ENCODE assay signal across 1 cellular context in the genomic region with DNA sequence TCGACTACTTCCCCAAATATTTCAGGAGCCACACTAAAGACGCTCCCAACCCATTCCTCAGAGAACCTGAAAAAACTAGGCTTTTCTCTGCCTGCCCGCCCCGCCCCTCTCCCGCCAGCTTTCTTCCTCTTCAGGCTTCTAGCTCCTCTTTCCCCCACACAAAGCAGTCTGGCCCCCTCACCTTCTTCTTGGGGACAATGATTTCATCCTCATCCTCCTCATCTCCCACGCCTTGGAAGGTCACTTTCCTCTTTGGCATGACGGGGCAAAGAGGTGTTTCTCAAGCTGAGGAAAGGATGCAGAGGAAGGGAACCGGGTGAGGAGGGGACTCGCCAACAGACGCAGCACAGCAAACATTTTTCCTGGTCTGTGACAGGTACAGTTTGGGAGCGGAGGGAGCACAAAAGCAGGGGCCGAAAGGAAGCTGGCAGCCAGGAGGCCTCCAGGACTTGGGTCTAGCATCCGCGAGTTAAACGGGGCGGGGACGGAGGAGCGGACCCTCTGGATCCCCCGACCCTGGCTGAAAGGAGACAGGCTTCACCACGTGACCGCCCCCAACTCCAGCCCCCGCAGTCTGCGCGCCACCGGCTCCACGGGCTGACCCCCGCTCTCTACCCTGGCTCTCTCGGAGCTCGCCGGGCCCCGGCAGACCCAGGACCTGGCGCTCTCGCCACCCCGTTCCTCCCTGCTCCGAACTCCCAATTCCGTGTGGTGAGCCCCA.
TF ChIP-seq lines count a peak whose summit lies in the region.

No MANE protein-coding gene starts in this region.

TF ChIP-seq in HEK293, 187 proteins besides CTCF, POLR2A, EP300 and RAD21 (continued from another document and continues in another):
- TF ChIP-seq, protein P1, sequence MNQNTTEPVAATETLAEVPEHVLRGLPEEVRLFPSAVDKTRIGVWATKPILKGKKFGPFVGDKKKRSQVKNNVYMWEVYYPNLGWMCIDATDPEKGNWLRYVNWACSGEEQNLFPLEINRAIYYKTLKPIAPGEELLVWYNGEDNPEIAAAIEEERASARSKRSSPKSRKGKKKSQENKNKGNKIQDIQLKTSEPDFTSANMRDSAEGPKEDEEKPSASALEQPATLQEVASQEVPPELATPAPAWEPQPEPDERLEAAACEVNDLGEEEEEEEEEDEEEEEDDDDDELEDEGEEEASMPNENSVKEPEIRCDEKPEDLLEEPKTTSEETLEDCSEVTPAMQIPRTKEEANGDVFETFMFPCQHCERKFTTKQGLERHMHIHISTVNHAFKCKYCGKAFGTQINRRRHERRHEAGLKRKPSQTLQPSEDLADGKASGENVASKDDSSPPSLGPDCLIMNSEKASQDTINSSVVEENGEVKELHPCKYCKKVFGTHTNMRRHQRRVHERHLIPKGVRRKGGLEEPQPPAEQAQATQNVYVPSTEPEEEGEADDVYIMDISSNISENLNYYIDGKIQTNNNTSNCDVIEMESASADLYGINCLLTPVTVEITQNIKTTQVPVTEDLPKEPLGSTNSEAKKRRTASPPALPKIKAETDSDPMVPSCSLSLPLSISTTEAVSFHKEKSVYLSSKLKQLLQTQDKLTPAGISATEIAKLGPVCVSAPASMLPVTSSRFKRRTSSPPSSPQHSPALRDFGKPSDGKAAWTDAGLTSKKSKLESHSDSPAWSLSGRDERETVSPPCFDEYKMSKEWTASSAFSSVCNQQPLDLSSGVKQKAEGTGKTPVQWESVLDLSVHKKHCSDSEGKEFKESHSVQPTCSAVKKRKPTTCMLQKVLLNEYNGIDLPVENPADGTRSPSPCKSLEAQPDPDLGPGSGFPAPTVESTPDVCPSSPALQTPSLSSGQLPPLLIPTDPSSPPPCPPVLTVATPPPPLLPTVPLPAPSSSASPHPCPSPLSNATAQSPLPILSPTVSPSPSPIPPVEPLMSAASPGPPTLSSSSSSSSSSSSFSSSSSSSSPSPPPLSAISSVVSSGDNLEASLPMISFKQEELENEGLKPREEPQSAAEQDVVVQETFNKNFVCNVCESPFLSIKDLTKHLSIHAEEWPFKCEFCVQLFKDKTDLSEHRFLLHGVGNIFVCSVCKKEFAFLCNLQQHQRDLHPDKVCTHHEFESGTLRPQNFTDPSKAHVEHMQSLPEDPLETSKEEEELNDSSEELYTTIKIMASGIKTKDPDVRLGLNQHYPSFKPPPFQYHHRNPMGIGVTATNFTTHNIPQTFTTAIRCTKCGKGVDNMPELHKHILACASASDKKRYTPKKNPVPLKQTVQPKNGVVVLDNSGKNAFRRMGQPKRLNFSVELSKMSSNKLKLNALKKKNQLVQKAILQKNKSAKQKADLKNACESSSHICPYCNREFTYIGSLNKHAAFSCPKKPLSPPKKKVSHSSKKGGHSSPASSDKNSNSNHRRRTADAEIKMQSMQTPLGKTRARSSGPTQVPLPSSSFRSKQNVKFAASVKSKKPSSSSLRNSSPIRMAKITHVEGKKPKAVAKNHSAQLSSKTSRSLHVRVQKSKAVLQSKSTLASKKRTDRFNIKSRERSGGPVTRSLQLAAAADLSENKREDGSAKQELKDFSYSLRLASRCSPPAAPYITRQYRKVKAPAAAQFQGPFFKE (tag by site-specific recombination; IDR thresholded peaks at IDR 0.05; ENCODE audit: borderline replicate concordance) = no peak
- TF ChIP-seq ZNF558 (tag by site-specific recombination; IDR thresholded peaks at IDR 0.05) (no peak), SCRT2 (tag by site-specific recombination; IDR thresholded peaks at IDR 0.05) (no peak), ZNF354C (tag by site-specific recombination; IDR thresholded peaks at IDR 0.05; ENCODE audit: borderline replicate concordance, low read depth) (no peak), ZFHX2 (tag by site-specific recombination; conservative IDR thresholded peaks at IDR 0.05) (peak; percentile 88), ZFP69B (tag by site-specific recombination; IDR thresholded peaks at IDR 0.05) (no peak), ZNF768 (tag by site-specific recombination; IDR thresholded peaks at IDR 0.05) (no peak; the same call in 1 of the 2 replicates), YY1 (tag by site-specific recombination; IDR thresholded peaks at IDR 0.05) (no peak), ZNF747 (tag by site-specific recombination; IDR thresholded peaks at IDR 0.05) (no peak), ZNF341 (tag by site-specific recombination; IDR thresholded peaks at IDR 0.05; ENCODE audit: low read depth) (0 out of 2 replicates have a peak, but pooled peaks have one; percentile 19), ZNF157 (tag by site-specific recombination; IDR thresholded peaks at IDR 0.05) (0 out of 2 replicates have a peak, but pooled peaks have one; percentile 24), ZNF426 (tag by site-specific recombination; IDR thresholded peaks at IDR 0.05) (no peak), ZNF423 (tag by site-specific recombination; IDR thresholded peaks at IDR 0.05) (no peak), MYNN (tag by site-specific recombination; IDR thresholded peaks at IDR 0.05; ENCODE audit: borderline replicate concordance) (no peak), ZNF292 (tag by site-specific recombination; IDR thresholded peaks at IDR 0.05; ENCODE audit: borderline replicate concordance, low read depth) (no peak), ZNF239 (tag by site-specific recombination; IDR thresholded peaks at IDR 0.05) (no peak), EGR2 (tag by site-specific recombination; IDR thresholded peaks at IDR 0.05; ENCODE audit: low read depth) (peak; percentile 96), ZNF221 (tag by site-specific recombination; IDR thresholded peaks at IDR 0.05; ENCODE audit: borderline replicate concordance) (no peak), YY2 (tag by site-specific recombination; IDR thresholded peaks at IDR 0.05) (no peak), ZSCAN16 (tag by site-specific recombination; IDR thresholded peaks at IDR 0.05) (no peak), TRIM28 (IDR thresholded peaks at IDR 0.05; ENCODE audit: borderline replicate concordance, low read length) (no peak), ZNF311 (tag by site-specific recombination; IDR thresholded peaks at IDR 0.05; ENCODE audit: borderline replicate concordance) (no peak), ZNF560 (tag by site-specific recombination; IDR thresholded peaks at IDR 0.05; ENCODE audit: borderline replicate concordance) (no peak), ZNF664 (tag by site-specific recombination; IDR thresholded peaks at IDR 0.05) (no peak), KLF9 (tag by site-specific recombination; IDR thresholded peaks at IDR 0.05; ENCODE audit: low read depth) (peak; percentile 7; the same call in 1 of the 2 replicates)
- TF ChIP-seq, protein P2, sequence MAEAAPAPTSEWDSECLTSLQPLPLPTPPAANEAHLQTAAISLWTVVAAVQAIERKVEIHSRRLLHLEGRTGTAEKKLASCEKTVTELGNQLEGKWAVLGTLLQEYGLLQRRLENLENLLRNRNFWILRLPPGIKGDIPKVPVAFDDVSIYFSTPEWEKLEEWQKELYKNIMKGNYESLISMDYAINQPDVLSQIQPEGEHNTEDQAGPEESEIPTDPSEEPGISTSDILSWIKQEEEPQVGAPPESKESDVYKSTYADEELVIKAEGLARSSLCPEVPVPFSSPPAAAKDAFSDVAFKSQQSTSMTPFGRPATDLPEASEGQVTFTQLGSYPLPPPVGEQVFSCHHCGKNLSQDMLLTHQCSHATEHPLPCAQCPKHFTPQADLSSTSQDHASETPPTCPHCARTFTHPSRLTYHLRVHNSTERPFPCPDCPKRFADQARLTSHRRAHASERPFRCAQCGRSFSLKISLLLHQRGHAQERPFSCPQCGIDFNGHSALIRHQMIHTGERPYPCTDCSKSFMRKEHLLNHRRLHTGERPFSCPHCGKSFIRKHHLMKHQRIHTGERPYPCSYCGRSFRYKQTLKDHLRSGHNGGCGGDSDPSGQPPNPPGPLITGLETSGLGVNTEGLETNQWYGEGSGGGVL (tag by site-specific recombination; IDR thresholded peaks at IDR 0.05) = peak; percentile 25; the same call in 1 of the 2 replicates
- TF ChIP-seq, protein P3, sequence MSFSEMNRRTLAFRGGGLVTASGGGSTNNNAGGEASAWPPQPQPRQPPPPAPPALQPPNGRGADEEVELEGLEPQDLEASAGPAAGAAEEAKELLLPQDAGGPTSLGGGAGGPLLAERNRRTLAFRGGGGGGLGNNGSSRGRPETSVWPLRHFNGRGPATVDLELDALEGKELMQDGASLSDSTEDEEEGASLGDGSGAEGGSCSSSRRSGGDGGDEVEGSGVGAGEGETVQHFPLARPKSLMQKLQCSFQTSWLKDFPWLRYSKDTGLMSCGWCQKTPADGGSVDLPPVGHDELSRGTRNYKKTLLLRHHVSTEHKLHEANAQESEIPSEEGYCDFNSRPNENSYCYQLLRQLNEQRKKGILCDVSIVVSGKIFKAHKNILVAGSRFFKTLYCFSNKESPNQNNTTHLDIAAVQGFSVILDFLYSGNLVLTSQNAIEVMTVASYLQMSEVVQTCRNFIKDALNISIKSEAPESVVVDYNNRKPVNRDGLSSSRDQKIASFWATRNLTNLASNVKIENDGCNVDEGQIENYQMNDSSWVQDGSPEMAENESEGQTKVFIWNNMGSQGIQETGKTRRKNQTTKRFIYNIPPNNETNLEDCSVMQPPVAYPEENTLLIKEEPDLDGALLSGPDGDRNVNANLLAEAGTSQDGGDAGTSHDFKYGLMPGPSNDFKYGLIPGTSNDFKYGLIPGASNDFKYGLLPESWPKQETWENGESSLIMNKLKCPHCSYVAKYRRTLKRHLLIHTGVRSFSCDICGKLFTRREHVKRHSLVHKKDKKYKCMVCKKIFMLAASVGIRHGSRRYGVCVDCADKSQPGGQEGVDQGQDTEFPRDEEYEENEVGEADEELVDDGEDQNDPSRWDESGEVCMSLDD (tag by site-specific recombination; IDR thresholded peaks at IDR 0.05) = no peak
- TF ChIP-seq, protein P4, sequence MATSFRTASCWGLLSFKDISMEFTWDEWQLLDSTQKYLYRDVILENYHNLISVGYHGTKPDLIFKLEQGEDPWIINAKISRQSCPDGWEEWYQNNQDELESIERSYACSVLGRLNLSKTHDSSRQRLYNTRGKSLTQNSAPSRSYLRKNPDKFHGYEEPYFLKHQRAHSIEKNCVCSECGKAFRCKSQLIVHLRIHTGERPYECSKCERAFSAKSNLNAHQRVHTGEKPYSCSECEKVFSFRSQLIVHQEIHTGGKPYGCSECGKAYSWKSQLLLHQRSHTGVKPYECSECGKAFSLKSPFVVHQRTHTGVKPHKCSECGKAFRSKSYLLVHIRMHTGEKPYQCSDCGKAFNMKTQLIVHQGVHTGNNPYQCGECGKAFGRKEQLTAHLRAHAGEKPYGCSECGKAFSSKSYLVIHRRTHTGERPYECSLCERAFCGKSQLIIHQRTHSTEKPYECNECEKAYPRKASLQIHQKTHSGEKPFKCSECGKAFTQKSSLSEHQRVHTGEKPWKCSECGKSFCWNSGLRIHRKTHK (tag by site-specific recombination; IDR thresholded peaks at IDR 0.05) = no peak
- TF ChIP-seq, protein P5, sequence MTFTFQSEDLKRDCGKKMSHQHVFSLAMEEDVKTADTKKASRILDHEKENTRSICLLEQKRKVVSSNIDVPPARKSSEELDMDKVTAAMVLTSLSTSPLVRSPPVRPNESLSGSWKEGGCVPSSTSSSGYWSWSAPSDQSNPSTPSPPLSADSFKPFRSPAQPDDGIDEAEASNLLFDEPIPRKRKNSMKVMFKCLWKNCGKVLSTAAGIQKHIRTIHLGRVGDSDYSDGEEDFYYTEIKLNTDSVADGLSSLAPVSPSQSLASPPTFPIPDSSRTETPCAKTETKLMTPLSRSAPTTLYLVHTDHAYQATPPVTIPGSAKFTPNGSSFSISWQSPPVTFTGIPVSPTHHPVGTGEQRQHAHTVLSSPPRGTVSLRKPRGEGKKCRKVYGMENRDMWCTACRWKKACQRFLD (tag by site-specific recombination; IDR thresholded peaks at IDR 0.05) = no peak
- TF ChIP-seq, protein P6, sequence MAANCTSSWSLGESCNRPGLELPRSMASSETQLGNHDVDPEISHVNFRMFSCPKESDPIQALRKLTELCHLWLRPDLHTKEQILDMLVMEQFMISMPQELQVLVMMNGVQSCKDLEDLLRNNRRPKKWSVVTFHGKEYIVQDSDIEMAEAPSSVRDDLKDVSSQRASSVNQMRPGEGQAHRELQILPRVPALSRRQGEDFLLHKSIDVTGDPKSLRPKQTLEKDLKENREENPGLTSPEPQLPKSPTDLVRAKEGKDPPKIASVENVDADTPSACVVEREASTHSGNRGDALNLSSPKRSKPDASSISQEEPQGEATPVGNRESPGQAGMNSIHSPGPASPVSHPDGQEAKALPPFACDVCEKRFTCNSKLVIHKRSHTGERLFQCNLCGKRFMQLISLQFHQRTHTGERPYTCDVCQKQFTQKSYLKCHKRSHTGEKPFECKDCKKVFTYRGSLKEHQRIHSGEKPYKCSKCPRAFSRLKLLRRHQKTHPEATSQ (tag by site-specific recombination; IDR thresholded peaks at IDR 0.05) = peak; percentile 71; the same call in 1 of the 2 replicates
- TF ChIP-seq, protein P7, sequence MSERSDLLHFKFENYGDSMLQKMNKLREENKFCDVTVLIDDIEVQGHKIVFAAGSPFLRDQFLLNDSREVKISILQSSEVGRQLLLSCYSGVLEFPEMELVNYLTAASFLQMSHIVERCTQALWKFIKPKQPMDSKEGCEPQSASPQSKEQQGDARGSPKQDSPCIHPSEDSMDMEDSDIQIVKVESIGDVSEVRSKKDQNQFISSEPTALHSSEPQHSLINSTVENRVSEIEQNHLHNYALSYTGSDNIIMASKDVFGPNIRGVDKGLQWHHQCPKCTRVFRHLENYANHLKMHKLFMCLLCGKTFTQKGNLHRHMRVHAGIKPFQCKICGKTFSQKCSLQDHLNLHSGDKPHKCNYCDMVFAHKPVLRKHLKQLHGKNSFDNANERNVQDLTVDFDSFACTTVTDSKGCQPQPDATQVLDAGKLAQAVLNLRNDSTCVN (tag by site-specific recombination; optimal IDR thresholded peaks at IDR 0.05) = peak; percentile 81
- TF ChIP-seq, protein P8, sequence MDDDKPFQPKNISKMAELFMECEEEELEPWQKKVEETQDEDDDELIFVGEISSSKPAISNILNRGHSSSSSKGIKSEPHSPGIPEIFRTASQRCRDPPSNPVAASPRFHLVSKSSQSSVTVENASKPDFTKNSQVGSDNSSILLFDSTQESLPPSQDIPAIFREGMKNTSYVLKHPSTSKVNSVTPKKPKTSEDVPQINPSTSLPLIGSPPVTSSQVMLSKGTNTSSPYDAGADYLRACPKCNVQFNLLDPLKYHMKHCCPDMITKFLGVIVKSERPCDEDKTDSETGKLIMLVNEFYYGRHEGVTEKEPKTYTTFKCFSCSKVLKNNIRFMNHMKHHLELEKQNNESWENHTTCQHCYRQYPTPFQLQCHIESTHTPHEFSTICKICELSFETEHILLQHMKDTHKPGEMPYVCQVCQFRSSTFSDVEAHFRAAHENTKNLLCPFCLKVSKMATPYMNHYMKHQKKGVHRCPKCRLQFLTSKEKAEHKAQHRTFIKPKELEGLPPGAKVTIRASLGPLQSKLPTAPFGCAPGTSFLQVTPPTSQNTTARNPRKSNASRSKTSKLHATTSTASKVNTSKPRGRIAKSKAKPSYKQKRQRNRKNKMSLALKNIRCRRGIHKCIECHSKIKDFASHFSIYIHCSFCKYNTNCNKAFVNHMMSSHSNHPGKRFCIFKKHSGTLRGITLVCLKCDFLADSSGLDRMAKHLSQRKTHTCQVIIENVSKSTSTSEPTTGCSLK (tag by site-specific recombination; IDR thresholded peaks at IDR 0.05) = no peak
- TF ChIP-seq, protein P9, sequence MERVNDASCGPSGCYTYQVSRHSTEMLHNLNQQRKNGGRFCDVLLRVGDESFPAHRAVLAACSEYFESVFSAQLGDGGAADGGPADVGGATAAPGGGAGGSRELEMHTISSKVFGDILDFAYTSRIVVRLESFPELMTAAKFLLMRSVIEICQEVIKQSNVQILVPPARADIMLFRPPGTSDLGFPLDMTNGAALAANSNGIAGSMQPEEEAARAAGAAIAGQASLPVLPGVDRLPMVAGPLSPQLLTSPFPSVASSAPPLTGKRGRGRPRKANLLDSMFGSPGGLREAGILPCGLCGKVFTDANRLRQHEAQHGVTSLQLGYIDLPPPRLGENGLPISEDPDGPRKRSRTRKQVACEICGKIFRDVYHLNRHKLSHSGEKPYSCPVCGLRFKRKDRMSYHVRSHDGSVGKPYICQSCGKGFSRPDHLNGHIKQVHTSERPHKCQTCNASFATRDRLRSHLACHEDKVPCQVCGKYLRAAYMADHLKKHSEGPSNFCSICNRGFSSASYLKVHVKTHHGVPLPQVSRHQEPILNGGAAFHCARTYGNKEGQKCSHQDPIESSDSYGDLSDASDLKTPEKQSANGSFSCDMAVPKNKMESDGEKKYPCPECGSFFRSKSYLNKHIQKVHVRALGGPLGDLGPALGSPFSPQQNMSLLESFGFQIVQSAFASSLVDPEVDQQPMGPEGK (tag by site-specific recombination; IDR thresholded peaks at IDR 0.05) = peak; percentile 52; the same call in 1 of the 2 replicates
